Comparison of ENCODE assay signal across 21 cellular contexts in genomic region chr11:120031612-120032600, GRCh38.
A peak's percentile ranks its signal among the peaks of the same experiment; 100 is the strongest.
DNase-seq lines count a peak whose midpoint lies in the region; ATAC-seq and TF ChIP-seq lines count a peak whose summit lies in the region.
"Had no signal": no experiment of that assay in that cellular context is flagged by ENCODE, and none has a peak within 500 bp of the region (broad histone marks: within the 10 kb centered on the region; RNA-seq: fewer than 3 reads in every experiment).

No MANE protein-coding gene starts in this region.

- DNase-seq in ELF-1 (ENCODE audit: low read depth, low spot score) (peak; percentile 1), NCI-H82 treated with DMSO at 0.1 percent for 48 hours (lab: John Stamatoyannopoulos, UW; ENCODE audit: unreplicated experiment) (peak; percentile 11), head of caudate nucleus (peak in 39 of 42 donors; percentile 32 to 83 (median 66)), pons (ENCODE audit: low spot score) (peak; percentile 68), NCI-H128 (lab: John Stamatoyannopoulos, UW; ENCODE audit: unreplicated experiment) (no peak), HEK293T (ENCODE audit: extremely low spot score) (no peak), RWPE1 (ENCODE audit: low spot score) (no peak)
- DNase-seq: activated B cell treated with CpG ODN at 0.5 μM for 24 hours; activated CD4-positive, alpha-beta memory T cell treated with anti-CD3 and anti-CD28 coated beads, Interleukin-2, amount 10 ng/mL, durations not matched to agents 7 days and 5 days; activated naive CD8-positive, alpha-beta T cell treated with anti-CD3 and anti-CD28 coated beads, Interleukin-2, amount 10 ng/mL, durations not matched to agents 7 days and 5 days; EL; NCI-H1694; NCI-H2227 treated with DMSO at 0.1 percent for 48 hours; NCI-H774; sigmoid colon; stimulated activated naive B cell treated with anti-CD40 and anti-IgM and Interleukin-4, amounts not matched to agents 10 μg/mL and 1 μg/mL and 100 μg/mL, for 72 hours; T-helper 2 cell; trophoblast cell had no signal

- no peak for ATAC-seq in GM19351 (IDR thresholded peaks at IDR 0.05; ENCODE audit: unreplicated experiment)
- ATAC-seq: HCT116; stimulated activated naive B cell treated with anti-CD40 and anti-IgM and Interleukin-4, amounts not matched to agents 10 μg/mL and 1 μg/mL and 100 μg/mL, for 72 hours had no signal

- H3K27ac ChIP-seq in RWPE1: no peak overlapping the region
- H3K27ac ChIP-seq: neutrophil, sigmoid colon had no signal

- intact Hi-C loops in head of caudate nucleus (cut with DNase I): no loop called here

- POLR2A ChIA-PET in HEK293T (lab: Yijun Ruan, JAX) (no interaction called here), RWPE1 (lab: Yijun Ruan, JAX; ENCODE audit: low non-redundant PET) (no interaction called here)

- TF ChIP-seq CTCF in RWPE1 (conservative IDR thresholded peaks at IDR 0.05; ENCODE audit: low read depth): no peak

- CTCF ChIA-PET in HEK293T (lab: Yijun Ruan, JAX) (no interaction called here), RWPE1 (lab: Yijun Ruan, JAX) (interaction anchor here (0.6 kb wide), 1 partner anchor 42 kb away, joined by 3 read pairs; no protein-coding TSS in a partner anchor)

TF ChIP-seq in HEK293T, 16 proteins besides CTCF, POLR2A, EP300 and RAD21:
- TF ChIP-seq FOXA1 (IDR thresholded peaks at IDR 0.05) (no peak), LEF1 (IDR thresholded peaks at IDR 0.05; ENCODE audit: borderline replicate concordance) (no peak), BHLHE40 (IDR thresholded peaks at IDR 0.05; ENCODE audit: borderline replicate concordance) (no peak), ZNF384 (IDR thresholded peaks at IDR 0.05) (no peak), NFRKB (IDR thresholded peaks at IDR 0.05) (no peak), FOXK2 (IDR thresholded peaks at IDR 0.05) (no peak)

Comparison
In these comparisons a context has a peak if more than half of its experiments do, and no peak if none do; other contexts are left out.
1. DNase-seq: peak in ELF-1 (single experiment), NCI-H82 treated with DMSO at 0.1 percent for 48 hours (single experiment), head of caudate nucleus (39 of 42) and pons (single experiment); none in NCI-H128 (single experiment), HEK293T (single experiment) and RWPE1 (single experiment).